ENCODE assay signal across 12 cellular contexts in genomic region chr9:14027114-14027812, GRCh38.
A peak's percentile ranks its signal among the peaks of the same experiment; 100 is the strongest.
DNase-seq lines count a peak whose midpoint lies in the region; ATAC-seq, FAIRE-seq and TF ChIP-seq lines count a peak whose summit lies in the region.
"Had no signal": no experiment of that assay in that cellular context is flagged by ENCODE, and none has a peak within 500 bp of the region (broad histone marks: within the 10 kb centered on the region; RNA-seq: fewer than 3 reads in every experiment).

No MANE protein-coding gene starts in this region.

- CTCF ChIA-PET in H1 (lab: Charles Lee; ENCODE audit: partially characterized antibody) = interaction anchor here (0.7 to 1.9 kb wide), 4 partner anchors 229 to 600 kb away, joined by 3 to 5 read pairs (median 4); no protein-coding TSS in a partner anchor

- H3K4me1 ChIP-seq in H1 (replicated peaks in 1 of 4; ENCODE audit: control insufficient read depth in 3 of 4, insufficient read depth in 4 of 4, low read length in 3 of 4) (no peaks in the 10 kb centered on the region; a peak in 3 of 7 replicates), right lobe of liver (peaks cover 0 to 12% (median 3%) of the 10 kb centered on the region in 4 donors)

- no peak overlapping the region for H3K9ac ChIP-seq in H1 (replicated peaks in 1 of 4; ENCODE audit: extremely low read depth in 1 of 4, low read depth in 3 of 4, low read length in 3 of 4)

- intact Hi-C loops in right lobe of liver (cut with DNase I) = no loop called here

- TF ChIP-seq CTCF in H1 (IDR thresholded peaks at IDR 0.05; ENCODE audit: control extremely low read depth in 1 of 3, insufficient read depth in 1 of 3, low read depth in 1 of 3, low read length in 3 of 3) = no peak
- no peak for TF ChIP-seq CTCF in right lobe of liver (IDR thresholded peaks at IDR 0.05)
- no peak for TF ChIP-seq CTCF in type B pancreatic cell (conservative IDR thresholded peaks at IDR 0.05)

- no peaks in the 10 kb centered on the region for H3K36me3 Mint-ChIP-seq in type B pancreatic cell

- H3K27me3 ChIP-seq in H1 (replicated peaks in 1 of 4; ENCODE audit: control insufficient read depth in 3 of 4, extremely low read depth in 1 of 4, insufficient read depth in 3 of 4, low read length in 3 of 4) = no peaks in the 10 kb centered on the region
- no peaks in the 10 kb centered on the region for H3K27me3 ChIP-seq in right lobe of liver

- no peak overlapping the region for H3K56ac ChIP-seq in H1 (replicated peaks; ENCODE audit: insufficient read length, low read depth, low read length)

- peak; percentile 4 for DNase-seq in NCI-H2227 (lab: John Stamatoyannopoulos, UW; ENCODE audit: unreplicated experiment)
- DNase-seq in NCI-H2227 treated with DMSO at 0.1 percent for 48 hours (lab: John Stamatoyannopoulos, UW) = no peak
- no peak for DNase-seq in H1 (ENCODE audit: low read depth in 1 of 2, low spot score in 2 of 2)
- peak; percentile 35 to 75 (median 68) for DNase-seq in right lobe of liver
- no peak for DNase-seq in type B pancreatic cell (ENCODE audit: extremely low spot score, unreplicated experiment)
- no peak for DNase-seq in kidney glomerular epithelial cell (lab: John Stamatoyannopoulos, UW)
- no peak for DNase-seq in T1000 (lab: John Stamatoyannopoulos, UW)
- no peak for DNase-seq in foreskin melanocyte
- DNase-seq: cortex of kidney, EL had no signal

- no peaks in the 10 kb centered on the region for H3K79me2 ChIP-seq in H1 (ENCODE audit: control insufficient read depth in 1 of 2, insufficient read depth in 2 of 2, low read length in 2 of 2)

- H4K20me1 ChIP-seq in H1 (replicated peaks in 1 of 2; ENCODE audit: control insufficient read depth in 1 of 2, insufficient read depth in 2 of 2, low read length in 2 of 2) = no peaks in the 10 kb centered on the region

- H2BK120ac ChIP-seq in H1 (replicated peaks; ENCODE audit: low read depth, low read length) = no peak overlapping the region

- no peaks in the 10 kb centered on the region for H3K9me3 Mint-ChIP-seq in type B pancreatic cell

- TF ChIP-seq EP300 in H1 (IDR thresholded peaks at IDR 0.05; ENCODE audit: borderline replicate concordance in 1 of 2, low read depth in 2 of 2, low read length in 2 of 2) = no peak

- no peak overlapping the region for H2BK15ac ChIP-seq in H1 (ENCODE audit: low read length)

- peak; percentile 91 to 96 (median 95) for ATAC-seq in right lobe of liver
- ATAC-seq: activated T-helper 17 cell treated with anti-CD3 and anti-CD28 coated beads, Interleukin-2, amount 50 U/mL, for 72 hours had no signal

- WGBS in H1 (ENCODE audit: extremely low coverage in 1 of 2, insufficient coverage in 1 of 2, insufficient read length in 1 of 2, insufficient replicate concordance in 2 of 2, low coverage in 1 of 2, low lambda C conversion rate in 2 of 2, missing lambda C conversion rate in 1 of 2), 2 experiments = 60% methylated on average over 4 of the region's 4 CpGs; no CpG with 5 or more reads in 1 of the 2 experiments
- WGBS in right lobe of liver (ENCODE audit: insufficient coverage, low coverage, low lambda C conversion rate, missing lambda C conversion rate) = 4% methylated on average over 4 of the region's 4 CpGs

- peak overlapping the region; percentile 41 for H3K27ac Mint-ChIP-seq in type B pancreatic cell
- H3K27ac Mint-ChIP-seq: activated T-helper 17 cell treated with anti-CD3 and anti-CD28 coated beads, Interleukin-2, amount 50 U/mL, for 72 hours; progenitor cell of endocrine pancreas had no signal

- no peaks in the 10 kb centered on the region; the same call in 1 of the 2 replicates for H3K23me2 ChIP-seq in H1 (ENCODE audit: low read depth, low read length)

- no peak overlapping the region for H3K4ac ChIP-seq in H1 (replicated peaks; ENCODE audit: insufficient read length, low read depth, low read length)

- H4K5ac ChIP-seq in H1 (ENCODE audit: insufficient read length, low read depth, low read length) = no peak overlapping the region

- H2AFZ ChIP-seq in H1 (ENCODE audit: low read length) = no peak overlapping the region

- H2AK5ac ChIP-seq in H1 (ENCODE audit: low read depth, low read length) = no peak overlapping the region

- no peak for TF ChIP-seq RAD21 in H1 (IDR thresholded peaks at IDR 0.05 in 1 of 2, conservative IDR thresholded peaks at IDR 0.05 in 1 of 2; ENCODE audit: low read depth in 2 of 2, low read length in 2 of 2)

- H3K9me3 ChIP-seq in H1 (ENCODE audit: insufficient read depth in 2 of 2, low read depth in 1 of 2, low read length in 1 of 2) (no peaks in the 10 kb centered on the region), right lobe of liver (no peaks in the 10 kb centered on the region)

- no peak overlapping the region for H3K23ac ChIP-seq in H1 (ENCODE audit: insufficient read length)

- no peak overlapping the region for H3K18ac ChIP-seq in H1 (ENCODE audit: extremely low read depth, low read length)

- H3K4me3 Mint-ChIP-seq in type B pancreatic cell = no peak overlapping the region
- H3K4me3 Mint-ChIP-seq: activated T-helper 17 cell treated with anti-CD3 and anti-CD28 coated beads, Interleukin-2, amount 50 U/mL, for 72 hours had no signal

- H3K4me1 Mint-ChIP-seq in type B pancreatic cell (ENCODE audit: unreplicated experiment) = peaks cover 42% of the 10 kb centered on the region
- H3K4me1 Mint-ChIP-seq: activated T-helper 17 cell treated with anti-CD3 and anti-CD28 coated beads, Interleukin-2, amount 50 U/mL, for 72 hours had no signal

- no peak overlapping the region for H2BK5ac ChIP-seq in H1 (ENCODE audit: low read depth, low read length)

- no peaks in the 10 kb centered on the region for H3K79me1 ChIP-seq in H1 (ENCODE audit: low read depth, low read length)

- no peak overlapping the region for H4K8ac ChIP-seq in H1 (ENCODE audit: extremely low read depth, insufficient read depth, low read length)

- no peaks in the 10 kb centered on the region for H3K36me3 ChIP-seq in H1 (ENCODE audit: control insufficient read depth in 2 of 4, insufficient read depth in 4 of 4, low read length in 3 of 4)
- H3K36me3 ChIP-seq in right lobe of liver = no peaks in the 10 kb centered on the region

- H3K4me3 ChIP-seq in H1 (ENCODE audit: extremely low read depth in 1 of 4, insufficient read depth in 2 of 4, low read depth in 3 of 4, low read length in 4 of 4) (no peak overlapping the region), right lobe of liver (no peak overlapping the region)

- H3K27me3 Mint-ChIP-seq in type B pancreatic cell = no peaks in the 10 kb centered on the region

- no peak overlapping the region for H2BK12ac ChIP-seq in H1 (ENCODE audit: low read depth, low read length)

- POLR2A ChIA-PET in H1 (lab: Charles Lee; ENCODE audit: partially characterized antibody) = no interaction called here

- H2BK20ac ChIP-seq in H1 (ENCODE audit: low read length) = no peak overlapping the region

- no peak overlapping the region for H4K91ac ChIP-seq in H1 (replicated peaks; ENCODE audit: insufficient read length, low read length)

- FAIRE-seq in H1 (lab: Jason Lieb, UNC) = no peak

- H3K4me2 ChIP-seq in H1 (ENCODE audit: insufficient read depth in 1 of 2, low read depth in 2 of 2, low read length in 2 of 2) = no peak overlapping the region

- no peak overlapping the region for H3K14ac ChIP-seq in H1 (ENCODE audit: insufficient read length)

- H3K27ac ChIP-seq in H1 (ENCODE audit: low read depth, low read length) (no peak overlapping the region), right lobe of liver (peak overlapping the region in 2 of 3 donors; percentile 16 to 17)

- TF ChIP-seq POLR2A in H1 (IDR thresholded peaks at IDR 0.05; ENCODE audit: control extremely low read depth in 1 of 2, low read depth in 2 of 2, low read length in 2 of 2) (no peak), right lobe of liver (IDR thresholded peaks at IDR 0.05) (no peak)

TF ChIP-seq in H1, 55 proteins besides CTCF, POLR2A, EP300 and RAD21:
- TF ChIP-seq E2F6 (IDR thresholded peaks at IDR 0.05) = peak; percentile 72
- no peak for TF ChIP-seq NRF1 (IDR thresholded peaks at IDR 0.05; ENCODE audit: low read depth, low read length)
- TF ChIP-seq MAX (IDR thresholded peaks at IDR 0.05) = peak; percentile 68

Comparison
In these comparisons a context has a peak if more than half of its experiments do, and no peak if none do; other contexts are left out.
1. DNase-seq: peak in NCI-H2227 (single experiment) and right lobe of liver (3 of 3); none in NCI-H2227 treated with DMSO at 0.1 percent for 48 hours (single experiment), H1 (0 of 2), type B pancreatic cell (single experiment), kidney glomerular epithelial cell (single experiment), T1000 (single experiment) and foreskin melanocyte (single experiment).